20 cellular contexts compared by ENCODE assay signal in the genomic region with DNA sequence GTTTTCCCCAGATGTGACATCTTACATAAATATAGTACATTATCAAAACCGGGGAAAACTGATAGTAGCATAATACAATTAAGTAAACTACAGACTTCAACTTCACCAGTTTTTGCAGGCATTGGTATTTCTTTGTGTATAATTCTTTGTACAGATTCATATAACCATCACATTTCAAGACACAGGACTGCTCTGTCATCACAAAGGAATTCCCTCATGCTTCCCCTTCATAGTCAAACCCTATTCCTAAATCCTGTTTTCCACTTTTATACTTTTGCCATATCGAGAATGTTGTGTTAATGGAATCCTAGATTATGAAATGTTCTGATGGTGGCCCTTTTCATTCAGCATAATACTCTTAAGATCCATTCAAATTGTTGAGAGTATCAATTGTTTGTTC. TPM values are rescaled to one million over a fixed set of nuclear protein-coding genes. Genes with fewer than 3 reads are reported as not detected.
DNase-seq lines count a peak whose midpoint lies in the region; ATAC-seq, FAIRE-seq and TF ChIP-seq lines count a peak whose summit lies in the region.
"Had no signal": no experiment of that assay in that cellular context is flagged by ENCODE, and none has a peak within 500 bp of the region (broad histone marks: within the 10 kb centered on the region; RNA-seq: fewer than 3 reads in every experiment).

No MANE protein-coding gene starts in this region.

- H3K36me3 ChIP-seq in Karpas-422 (ENCODE audit: insufficient read depth, low read length) (0 out of 2 replicates have a peak, but pooled peaks cover 6% of the 10 kb centered on the region), keratinocyte (ENCODE audit: control insufficient read depth in 2 of 2, extremely low read depth in 1 of 2, insufficient read depth in 2 of 2, low read length in 2 of 2) (no peaks in the 10 kb centered on the region)
- H3K36me3 ChIP-seq: ovary, sigmoid colon, upper lobe of right lung had no signal

- H3K4me2 ChIP-seq in Karpas-422 (ENCODE audit: low read depth, low read length, poor library complexity, severe bottlenecking) (peak overlapping the region; percentile 20), keratinocyte (ENCODE audit: control insufficient read depth, extremely low read depth, insufficient read depth, low read depth, low read length) (no peak overlapping the region)

- FAIRE-seq in keratinocyte (lab: Jason Lieb, UNC): peak; percentile 26

- no peaks in the 10 kb centered on the region for H3K9me3 ChIP-seq in Karpas-422 (ENCODE audit: low read length)
- H3K9me3 ChIP-seq in keratinocyte (ENCODE audit: control insufficient read depth, low read depth, low read length): no peaks in the 10 kb centered on the region
- H3K9me3 ChIP-seq: ovary, sigmoid colon, upper lobe of right lung had no signal

- TF ChIP-seq CTCF in endothelial cell (IDR thresholded peaks at IDR 0.05; ENCODE audit: unreplicated experiment): no peak
- no peak for TF ChIP-seq CTCF in keratinocyte (optimal IDR thresholded peaks at IDR 0.05 in 1 of 3, IDR thresholded peaks at IDR 0.05 in 1 of 3, conservative IDR thresholded peaks at IDR 0.05 in 1 of 3; ENCODE audit: extremely low read depth in 1 of 3, insufficient read depth in 2 of 3, low read length in 3 of 3)

- H3K27me3 ChIP-seq in Karpas-422 (ENCODE audit: low read length) (no peaks in the 10 kb centered on the region), keratinocyte (ENCODE audit: control insufficient read depth, extremely low read depth, insufficient read depth, low read length) (no peaks in the 10 kb centered on the region)
- H3K27me3 ChIP-seq: ovary, sigmoid colon, upper lobe of right lung had no signal

- no peaks in the 10 kb centered on the region for H3K9me3 Mint-ChIP-seq in endothelial cell (ENCODE audit: unreplicated experiment)

- H2AFZ ChIP-seq in Karpas-422 (ENCODE audit: low read length) (no peak overlapping the region), keratinocyte (ENCODE audit: control insufficient read depth, low read length) (no peak overlapping the region)

- H3K4me3 Mint-ChIP-seq in endothelial cell (ENCODE audit: unreplicated experiment): peak overlapping the region; percentile 1
- H3K4me3 Mint-ChIP-seq: activated T-helper 1 cell treated with anti-CD3 and anti-CD28 coated beads, Interleukin-12 subunit alpha, Interleukin-12 subunit beta, Interleukin-2, Interleukin-4 antibody, amounts not matched to agents 30 ng/mL and 10 ng/mL and 1 ng/mL, durations not matched to agents 14 hours and 24 hours and 36 hours; stimulated activated naive CD8-positive, alpha-beta T cell treated with anti-CD3 and anti-CD28 coated beads, Interleukin-15, amount 100 ng/mL, for 72 hours; T-helper 17 cell had no signal

- peak overlapping the region; percentile 40 for H3K27ac Mint-ChIP-seq in endothelial cell (ENCODE audit: unreplicated experiment)
- H3K27ac Mint-ChIP-seq: activated T-helper 1 cell treated with anti-CD3 and anti-CD28 coated beads, Interleukin-12 subunit alpha, Interleukin-12 subunit beta, Interleukin-2, Interleukin-4 antibody, amounts not matched to agents 30 ng/mL and 10 ng/mL and 1 ng/mL, durations not matched to agents 14 hours and 24 hours and 36 hours; stimulated activated naive CD8-positive, alpha-beta T cell treated with anti-CD3 and anti-CD28 coated beads, Interleukin-15, amount 100 ng/mL, for 72 hours had no signal

- H3K79me2 ChIP-seq in Karpas-422 (ENCODE audit: low read length) (peaks cover 99% of the 10 kb centered on the region), keratinocyte (ENCODE audit: control insufficient read depth, insufficient read depth, low read length) (peaks cover 2% of the 10 kb centered on the region)

- H3K4me1 ChIP-seq in Karpas-422 (ENCODE audit: low read length) (peaks cover 64% of the 10 kb centered on the region), keratinocyte (ENCODE audit: control insufficient read depth, extremely low read depth, insufficient read depth, low read length) (peaks cover 24% of the 10 kb centered on the region)
- H3K4me1 ChIP-seq: sigmoid colon had no signal

- dilution Hi-C loops in keratinocyte (cut with MboI; ENCODE audit: extremely low pct_ligation_motif_present, low sequenced_read_pairs): no loop called here

- H3K27ac ChIP-seq in Karpas-422 (ENCODE audit: low read length) (no peak overlapping the region), keratinocyte (ENCODE audit: control insufficient read depth, insufficient read depth, low read length) (no peak overlapping the region)
- H3K27ac ChIP-seq: ovary, sigmoid colon, upper lobe of right lung had no signal

- H3K4me3 ChIP-seq in Karpas-422 (ENCODE audit: low read length) (no peak overlapping the region), keratinocyte (ENCODE audit: control insufficient read depth in 2 of 3, extremely low read depth in 1 of 3, insufficient read depth in 2 of 3, low read depth in 1 of 3, low read length in 3 of 3) (no peak overlapping the region)
- H3K4me3 ChIP-seq: ovary, sigmoid colon, upper lobe of right lung had no signal

- H3K27me3 Mint-ChIP-seq in endothelial cell (ENCODE audit: unreplicated experiment): peaks cover 3% of the 10 kb centered on the region
- H3K27me3 Mint-ChIP-seq: stimulated activated naive CD8-positive, alpha-beta T cell treated with anti-CD3 and anti-CD28 coated beads, Interleukin-15, amount 100 ng/mL, for 72 hours; T-helper 17 cell had no signal

- H3K36me3 Mint-ChIP-seq in endothelial cell (ENCODE audit: low read depth, unreplicated experiment): peaks cover 9% of the 10 kb centered on the region

- no peak overlapping the region for H3K9ac ChIP-seq in Karpas-422 (ENCODE audit: low read length)
- H3K9ac ChIP-seq in keratinocyte (ENCODE audit: control insufficient read depth, extremely low read depth, insufficient read depth, low read length): no peak overlapping the region

- DNase-seq in Daoy (ENCODE audit: low read depth) (peak; percentile 4), Karpas-422 (no peak), endothelial cell (ENCODE audit: low spot score) (no peak), keratinocyte (ENCODE audit: low read depth, low spot score) (no peak), hippocampal formation (lab: John Stamatoyannopoulos, UW) (no peak), D341Med (ENCODE audit: low spot score) (no peak)
- DNase-seq: central memory CD4-positive, alpha-beta T cell; effector memory CD4-positive, alpha-beta T cell; NCI-H748 treated with DMSO at 0.1 percent for 48 hours; ovary; SIG-M5; sigmoid colon; stimulated activated CD4-positive, alpha-beta T cell treated with anti-CD3 and anti-CD28 coated beads, Interleukin-1b, Interleukin-23, amount 100 ng/mL, for 48 hours; stimulated activated naive CD8-positive, alpha-beta T cell treated with anti-CD3 and anti-CD28 coated beads, Interleukin-15, amount 100 ng/mL, for 72 hours; T-helper 17 cell; upper lobe of right lung had no signal

- ATAC-seq in HG03571 (IDR thresholded peaks at IDR 0.05; ENCODE audit: unreplicated experiment) (no peak), HG03460 (IDR thresholded peaks at IDR 0.05; ENCODE audit: unreplicated experiment) (no peak)
- ATAC-seq: HCT116; stimulated activated naive CD8-positive, alpha-beta T cell treated with anti-CD3 and anti-CD28 coated beads, Interleukin-15, amount 100 ng/mL, for 72 hours; T-helper 17 cell; upper lobe of right lung had no signal

- no peaks in the 10 kb centered on the region for H3K9me1 ChIP-seq in keratinocyte (ENCODE audit: control insufficient read depth, extremely low read depth, insufficient read depth, low read length)

- H4K20me1 ChIP-seq in Karpas-422 (ENCODE audit: insufficient read depth, low read depth, low read length): peaks cover 58% of the 10 kb centered on the region
- no peaks in the 10 kb centered on the region for H4K20me1 ChIP-seq in keratinocyte (ENCODE audit: control insufficient read depth, extremely low read depth, insufficient read depth, low read length)

- H3K9me2 ChIP-seq in Karpas-422 (replicated peaks; ENCODE audit: insufficient read depth, low read length): no peaks in the 10 kb centered on the region

- peaks cover 42% of the 10 kb centered on the region for H3K4me1 Mint-ChIP-seq in endothelial cell (ENCODE audit: unreplicated experiment)

RNA-seq across cellular contexts. Expression of a gene that starts 36.0 kb away (rescaled TPM):
- total RNA-seq in Daoy (2014; rRNA removed; shearing (Covaris generic)): 15.3 and 38.9 TPM in 2 replicates
- 96.4 and 203 TPM in 2 replicates for total RNA-seq in Karpas-422 (2014; rRNA removed; shearing (Covaris generic); ENCODE audit: low replicate concordance)
- 65.7 TPM for total RNA-seq in endothelial cell (ENCODE audit: unreplicated experiment)
- polyA plus RNA-seq in keratinocyte: 17.3 to 23.1 TPM (median 20.7 TPM) in 3 replicates
- polyA plus RNA-seq in keratinocyte (2011; ENCODE audit: low read depth): 17.9 TPM
- polyA plus RNA-seq in keratinocyte (2011; cell fraction: cytosol; rRNA removed): 5.5 and 6.1 TPM in 2 replicates
- 51.1 and 51.2 TPM in 2 replicates for polyA plus RNA-seq in keratinocyte (2011; cell fraction: nucleus; rRNA removed)
- polyA plus RNA-seq in keratinocyte (2012; ENCODE audit: low replicate concordance): 10.5 and 13.2 TPM in 2 replicates
- polyA minus RNA-seq in keratinocyte: 8.0 to 29.5 TPM (median 27.4 TPM) in 3 replicates
- polyA minus RNA-seq in keratinocyte (2011; cell fraction: cytosol; rRNA and poly(A)+ RNA removed): 7.5 TPM
- 23.7 and 35.9 TPM in 2 replicates for polyA minus RNA-seq in keratinocyte (2011; cell fraction: nucleus; rRNA and poly(A)+ RNA removed)
